ENCODE assay signal across 1 cellular context in genomic region chr1:19341201-19342076, GRCh38.
TF ChIP-seq lines count a peak whose summit lies in the region.

No MANE protein-coding gene starts in this region.

TF ChIP-seq in IMR-90, 13 proteins besides CTCF, POLR2A, EP300 and RAD21:
- TF ChIP-seq ELK1 (IDR thresholded peaks at IDR 0.05; ENCODE audit: borderline replicate concordance, low read depth, low read length) (no peak), SMC3 (IDR thresholded peaks at IDR 0.05; ENCODE audit: low read depth, low read length) (peak; percentile 43; the same call in 1 of the 2 replicates)
